ENCODE assay signal across 11 cellular contexts in the genomic region with DNA sequence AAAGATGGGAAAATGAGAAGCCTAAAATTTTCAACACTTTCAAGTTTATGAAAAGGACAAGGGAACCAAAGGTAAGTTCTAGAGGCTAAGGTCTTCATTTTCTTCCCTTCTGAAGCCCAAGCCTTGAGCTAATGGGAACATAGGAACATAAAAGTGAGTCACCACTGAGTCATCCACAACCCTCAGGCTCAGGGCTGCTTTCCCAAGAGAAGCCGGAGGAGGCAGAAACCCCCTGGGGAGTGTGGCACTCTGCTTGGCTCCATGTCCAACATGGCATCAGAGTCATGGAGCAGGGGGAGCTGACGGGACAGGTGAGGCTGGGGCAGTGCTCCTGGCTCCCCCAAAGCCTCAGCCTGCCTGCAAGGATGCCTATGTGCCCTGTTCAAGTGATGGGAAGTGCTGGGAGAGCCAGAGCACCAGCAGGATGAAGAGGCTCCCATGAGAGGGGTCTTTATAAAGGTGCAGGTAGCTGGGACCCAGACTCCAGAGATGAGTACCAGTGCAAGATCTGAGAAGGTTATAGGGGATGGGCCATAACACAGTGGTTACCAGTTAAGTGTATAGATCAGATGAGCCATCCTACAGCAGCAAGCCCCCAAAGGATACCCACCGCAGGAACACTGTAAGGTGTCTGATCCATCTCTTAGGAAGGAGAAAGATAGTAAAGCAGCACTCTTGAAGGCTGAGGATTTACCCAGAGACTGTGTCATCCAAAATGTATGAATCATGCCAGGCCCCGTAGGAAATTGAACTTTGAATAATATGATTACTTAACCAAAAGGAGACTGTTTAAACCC. TPM values are rescaled to one million over a fixed set of nuclear protein-coding genes. Genes with fewer than 3 reads are reported as not detected.
DNase-seq lines count a peak whose midpoint lies in the region; ATAC-seq and TF ChIP-seq lines count a peak whose summit lies in the region.
"Had no signal": no experiment of that assay in that cellular context is flagged by ENCODE, and none has a peak within 500 bp of the region (broad histone marks: within the 10 kb centered on the region; RNA-seq: fewer than 3 reads in every experiment).

No MANE protein-coding gene starts in this region.

- H3K4me3 ChIP-seq in GM23338 (peak overlapping the region; percentile 8; the same call in 1 of the 2 replicates), PC-9 (no peak overlapping the region; the same call in 1 of the 2 replicates)
- H3K4me3 ChIP-seq: tibial artery had no signal

- H3K4me1 Mint-ChIP-seq in GM23338, result peaks cover 17% of the 10 kb centered on the region; the same call in 2 of the 3 replicates
- no peaks in the 10 kb centered on the region for H3K4me1 Mint-ChIP-seq in stimulated activated naive CD8-positive, alpha-beta T cell treated with anti-CD3 and anti-CD28 coated beads, Interleukin-15, amount 100 ng/mL, for 72 hours
- H3K4me1 Mint-ChIP-seq: activated naive CD4-positive, alpha-beta T cell treated with anti-CD3 and anti-CD28 coated beads, Interleukin-2, amount 10 ng/mL, durations not matched to agents 7 days and 5 days had no signal

- H3K79me2 ChIP-seq in GM23338 (replicated peaks; ENCODE audit: insufficient read depth) (no peaks in the 10 kb centered on the region), PC-9 (ENCODE audit: low read depth) (no peaks in the 10 kb centered on the region)

- H3K4me3 Mint-ChIP-seq in GM23338, result no peak overlapping the region
- H3K4me3 Mint-ChIP-seq in stimulated activated naive CD8-positive, alpha-beta T cell treated with anti-CD3 and anti-CD28 coated beads, Interleukin-15, amount 100 ng/mL, for 72 hours, result no peak overlapping the region
- H3K4me3 Mint-ChIP-seq: activated naive CD4-positive, alpha-beta T cell treated with anti-CD3 and anti-CD28 coated beads, Interleukin-2, amount 10 ng/mL, durations not matched to agents 7 days and 5 days had no signal

- H3K9me3 ChIP-seq in PC-9 (ENCODE audit: insufficient read depth, low read depth), result 0 out of 2 replicates have a peak, but pooled peaks cover 3% of the 10 kb centered on the region
- H3K9me3 ChIP-seq: tibial artery had no signal

- H3K27ac ChIP-seq in GM23338 (ENCODE audit: low read depth), result no peak overlapping the region
- peak overlapping the region; percentile 95 for H3K27ac ChIP-seq in PC-9
- H3K27ac ChIP-seq: tibial artery had no signal

- no peaks in the 10 kb centered on the region for H3K27me3 ChIP-seq in GM23338 (ENCODE audit: insufficient read depth)
- no peaks in the 10 kb centered on the region for H3K27me3 ChIP-seq in PC-9 (ENCODE audit: insufficient read depth, low read depth)

- no TSS peak for BruUV-seq in PC-9 (replicated peaks; lab: Mats Ljungman, UMichigan)

- no peaks in the 10 kb centered on the region for H4K20me1 ChIP-seq in GM23338 (replicated peaks; ENCODE audit: insufficient read depth)
- H4K20me1 ChIP-seq in PC-9 (ENCODE audit: insufficient read depth), result no peaks in the 10 kb centered on the region

- no peak overlapping the region for H3K27ac Mint-ChIP-seq in GM23338
- no peak overlapping the region for H3K27ac Mint-ChIP-seq in stimulated activated naive CD8-positive, alpha-beta T cell treated with anti-CD3 and anti-CD28 coated beads, Interleukin-15, amount 100 ng/mL, for 72 hours
- H3K27ac Mint-ChIP-seq: activated naive CD4-positive, alpha-beta T cell treated with anti-CD3 and anti-CD28 coated beads, Interleukin-2, amount 10 ng/mL, durations not matched to agents 7 days and 5 days had no signal

- H3F3A ChIP-seq in GM23338 (replicated peaks; ENCODE audit: low read depth), result no peaks in the 10 kb centered on the region
- peaks cover 15% of the 10 kb centered on the region; the same call in 1 of the 2 replicates for H3F3A ChIP-seq in PC-9 (ENCODE audit: insufficient read depth, low read depth)

- H2AFZ ChIP-seq in GM23338 (peak overlapping the region; percentile 76), PC-9 (no peak overlapping the region)

- peaks cover 24% of the 10 kb centered on the region for H3K4me1 ChIP-seq in GM23338 (ENCODE audit: insufficient read depth)
- H3K4me1 ChIP-seq in PC-9 (replicated peaks; ENCODE audit: insufficient read depth), result peaks cover 29% of the 10 kb centered on the region

- POLR2A ChIA-PET in PC-9 (lab: Charles Lee; ENCODE audit: unreplicated experiment), result interaction anchor here (0.6 kb wide), 1 partner anchor 238 kb away, joined by 3 read pairs; no protein-coding TSS in a partner anchor

- H3K9me2 ChIP-seq in GM23338 (ENCODE audit: insufficient read depth) (no peaks in the 10 kb centered on the region; the same call in none of the 2 replicates), PC-9 (ENCODE audit: insufficient read depth) (no peaks in the 10 kb centered on the region)

- TF ChIP-seq CTCF in GM23338 (conservative IDR thresholded peaks at IDR 0.05; ENCODE audit: low read depth in 2 of 2), result no peak
- TF ChIP-seq CTCF in PC-9 (conservative IDR thresholded peaks at IDR 0.05), result no peak

- H3K27me3 Mint-ChIP-seq in GM23338 (ENCODE audit: insufficient read depth, low read depth, poor library complexity), result peaks cover 2% of the 10 kb centered on the region
- peaks cover 23% of the 10 kb centered on the region for H3K27me3 Mint-ChIP-seq in stimulated activated naive CD8-positive, alpha-beta T cell treated with anti-CD3 and anti-CD28 coated beads, Interleukin-15, amount 100 ng/mL, for 72 hours

- intact Hi-C loops in PC-9 (cut with micrococcal nuclease; ENCODE audit: unreplicated experiment), result loop anchor here (2.0 kb wide), 1 partner anchor 36 kb away; no protein-coding TSS in a partner anchor

- H3K36me3 ChIP-seq in GM23338 (ENCODE audit: insufficient read depth), result no peaks in the 10 kb centered on the region
- H3K36me3 ChIP-seq in PC-9 (ENCODE audit: low read depth), result no peaks in the 10 kb centered on the region
- H3K36me3 ChIP-seq: tibial artery had no signal

- peak; percentile 40 for DNase-seq in GM23338 (ENCODE audit: low spot score)
- DNase-seq in PC-9, result peak; percentile 70 to 83
- peak; percentile 27 for DNase-seq in pulmonary artery endothelial cell (ENCODE audit: low read depth, low spot score)
- DNase-seq in stimulated activated naive CD8-positive, alpha-beta T cell treated with anti-CD3 and anti-CD28 coated beads, Interleukin-15, amount 100 ng/mL, for 72 hours, result no peak
- DNase-seq in C1 segment of cervical spinal cord (lab: John Stamatoyannopoulos, UW), result no peak
- no peak for DNase-seq in epidermal melanocyte (ENCODE audit: insufficient read length, low spot score)
- DNase-seq: activated naive CD4-positive, alpha-beta T cell treated with anti-CD3 and anti-CD28 coated beads, Interleukin-2, amount 10 ng/mL, durations not matched to agents 7 days and 5 days; KBM-7 had no signal

- peak overlapping the region; percentile 40 for H3K4me2 ChIP-seq in GM23338
- peak overlapping the region; percentile 44 for H3K4me2 ChIP-seq in PC-9

- no peaks in the 10 kb centered on the region for H3K36me3 Mint-ChIP-seq in GM23338 (ENCODE audit: low read depth)
- H3K36me3 Mint-ChIP-seq: activated naive CD4-positive, alpha-beta T cell treated with anti-CD3 and anti-CD28 coated beads, Interleukin-2, amount 10 ng/mL, durations not matched to agents 7 days and 5 days had no signal

- CTCF ChIA-PET in PC-9 (lab: Charles Lee), result interaction anchor here (0.6 to 1.2 kb wide), 5 partner anchors 13 to 1740 kb away, joined by 3 to 6 read pairs (median 4); no protein-coding TSS in a partner anchor

- H3K9me3 Mint-ChIP-seq in GM23338, result no peaks in the 10 kb centered on the region; the same call in 2 of the 3 replicates
- H3K9me3 Mint-ChIP-seq in stimulated activated naive CD8-positive, alpha-beta T cell treated with anti-CD3 and anti-CD28 coated beads, Interleukin-15, amount 100 ng/mL, for 72 hours, result peaks cover 3 to 6% of the 10 kb centered on the region in 2 donors
- H3K9me3 Mint-ChIP-seq: activated naive CD4-positive, alpha-beta T cell treated with anti-CD3 and anti-CD28 coated beads, Interleukin-2, amount 10 ng/mL, durations not matched to agents 7 days and 5 days had no signal

- ATAC-seq in GM23338 (peak; percentile 68), esophagus mucosa (peak; percentile 92), GM21367 (IDR thresholded peaks at IDR 0.05; ENCODE audit: unreplicated experiment) (no peak)
- ATAC-seq in stimulated activated naive CD8-positive, alpha-beta T cell treated with anti-CD3 and anti-CD28 coated beads, Interleukin-15, amount 100 ng/mL, for 72 hours, result no peak

TF ChIP-seq in GM23338, 12 proteins besides CTCF, POLR2A, EP300 and RAD21:
- TF ChIP-seq JUNB (IDR thresholded peaks at IDR 0.05; ENCODE audit: unreplicated experiment) (no peak), ZNF331 (CRISPR knock-in tag; IDR thresholded peaks at IDR 0.05; ENCODE audit: low read depth) (no peak), STAT1 (IDR thresholded peaks at IDR 0.05; ENCODE audit: unreplicated experiment) (no peak), ZNF114 (CRISPR knock-in tag; IDR thresholded peaks at IDR 0.05) (no peak), CREB1 (CRISPR knock-in tag; IDR thresholded peaks at IDR 0.05; ENCODE audit: low read depth) (no peak), POLR2AphosphoS5 (IDR thresholded peaks at IDR 0.05; ENCODE audit: low read depth) (no peak), EZH2 (IDR thresholded peaks at IDR 0.05; ENCODE audit: low read depth, unreplicated experiment) (no peak), EZH2phosphoT487 (IDR thresholded peaks at IDR 0.05; ENCODE audit: unreplicated experiment) (no peak), NANOG (IDR thresholded peaks at IDR 0.05; ENCODE audit: borderline replicate concordance) (no peak)

RNA-seq across cellular contexts. Expression of a gene that starts 31.8 kb away (rescaled TPM):
- 0.97 and 1.2 TPM in 2 replicates for total RNA-seq in GM23338 (2014; rRNA removed; shearing (Covaris generic))
- 1.1 and 1.5 TPM in 2 replicates for polyA plus RNA-seq in GM23338 (2016; fragmentation: Nextera tagmentation; extraction: Ambion mirVana)
- total RNA-seq in PC-9 (2021), result 0.15 and 0.25 TPM in 2 replicates
- 0.72 TPM for total RNA-seq in esophagus mucosa
- total RNA-seq in pulmonary artery endothelial cell, result under 0.01 TPM in 2 replicates

Comparison
In these comparisons a context has a peak if more than half of its experiments do, and no peak if none do; other contexts are left out.
1. ATAC-seq: peak in GM23338 (single experiment) and esophagus mucosa (single experiment); none in stimulated activated naive CD8-positive, alpha-beta T cell treated with anti-CD3 and anti-CD28 coated beads, Interleukin-15, amount 100 ng/mL, for 72 hours (single experiment) and GM21367 (single experiment).
2. DNase-seq: peak in GM23338 (single experiment), PC-9 (2 of 2) and pulmonary artery endothelial cell (single experiment); none in stimulated activated naive CD8-positive, alpha-beta T cell treated with anti-CD3 and anti-CD28 coated beads, Interleukin-15, amount 100 ng/mL, for 72 hours (0 of 2), C1 segment of cervical spinal cord (0 of 14) and epidermal melanocyte (single experiment).